Comparison of ENCODE assay signal across 8 cellular contexts in the genomic region with DNA sequence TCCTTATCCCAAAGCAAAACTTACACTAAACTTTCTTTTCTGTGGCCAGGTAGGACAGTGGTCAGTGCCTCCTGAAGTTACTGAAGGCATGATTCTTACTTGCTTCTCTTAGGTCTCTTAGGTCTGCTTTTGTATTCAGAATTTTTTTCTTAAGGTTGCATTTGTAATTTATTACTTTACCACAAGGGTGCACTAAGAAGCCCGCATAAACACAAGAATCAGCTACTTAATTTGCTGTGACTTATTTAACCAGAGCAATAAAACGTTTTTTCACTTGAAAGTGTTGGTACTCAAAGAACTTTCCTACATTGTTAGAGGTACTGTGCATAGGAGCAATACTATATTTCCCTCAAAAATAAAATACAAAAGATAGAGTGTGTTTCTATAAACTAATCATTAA.
DNase-seq lines count a peak whose midpoint lies in the region; ATAC-seq and TF ChIP-seq lines count a peak whose summit lies in the region.

No MANE protein-coding gene starts in this region.

- H3K9ac ChIP-seq in SK-N-MC (ENCODE audit: insufficient read length), result no peak overlapping the region

- DNase-seq in AG09319 (ENCODE audit: extremely low read depth, low read depth) (no peak), SK-N-MC (ENCODE audit: low read depth, low spot score) (peak; percentile 75), iPS-NIHi7 (ENCODE audit: extremely low spot score) (peak; percentile 15), DMS79 treated with DMSO at 0.1 percent for 48 hours (lab: John Stamatoyannopoulos, UW) (no peak), vagina (ENCODE audit: extremely low spot score in 2 of 2) (no peak)
- no peak for DNase-seq in activated T-cell treated with anti-CD3 and anti-CD28 coated beads, Interleukin-2, amount 50 U/mL, for 72 hours

- POLR2A ChIA-PET in HEK293 (lab: Yijun Ruan, JAX), result no interaction called here

- CTCF ChIA-PET in HEK293 (lab: Yijun Ruan, JAX), result interaction anchor here (0.6 to 3.8 kb wide), 20 partner anchors 9 to 1488 kb away, joined by 3 to 32 read pairs (median 4); no protein-coding TSS in a partner anchor

- no peaks in the 10 kb centered on the region for H3K9me3 Mint-ChIP-seq in activated T-cell treated with anti-CD3 and anti-CD28 coated beads, Interleukin-2, amount 50 U/mL, for 72 hours

- no peak overlapping the region for H3K4me3 Mint-ChIP-seq in activated T-cell treated with anti-CD3 and anti-CD28 coated beads, Interleukin-2, amount 50 U/mL, for 72 hours

- TF ChIP-seq CTCF in AG09319 (IDR thresholded peaks at IDR 0.05; ENCODE audit: low read depth, low read length), result peak; percentile 46
- no peak for TF ChIP-seq CTCF in HEK293 (tag by site-specific recombination; IDR thresholded peaks at IDR 0.05)
- TF ChIP-seq CTCF in vagina (IDR thresholded peaks at IDR 0.05), result no peak

- no peak overlapping the region for H3K4me3 ChIP-seq in HEK293 (ENCODE audit: low read depth, low read length)
- no peak overlapping the region for H3K4me3 ChIP-seq in SK-N-MC
- no peak overlapping the region for H3K4me3 ChIP-seq in vagina

- H3K27me3 ChIP-seq in vagina, result no peaks in the 10 kb centered on the region

- H3K4me1 Mint-ChIP-seq in activated T-cell treated with anti-CD3 and anti-CD28 coated beads, Interleukin-2, amount 50 U/mL, for 72 hours (ENCODE audit: low read depth), result no peaks in the 10 kb centered on the region

- H3K27ac Mint-ChIP-seq in activated T-cell treated with anti-CD3 and anti-CD28 coated beads, Interleukin-2, amount 50 U/mL, for 72 hours, result no peak overlapping the region

- no peak overlapping the region for H3K27ac ChIP-seq in HEK293 (ENCODE audit: extremely low read depth, low read depth, low read length)
- peak overlapping the region; percentile 84 for H3K27ac ChIP-seq in SK-N-MC
- H3K27ac ChIP-seq in vagina, result no peak overlapping the region

- no peak for ATAC-seq in GM19455 (IDR thresholded peaks at IDR 0.05; ENCODE audit: unreplicated experiment)
- no peak for ATAC-seq in activated T-cell treated with anti-CD3 and anti-CD28 coated beads, Interleukin-2, amount 50 U/mL, for 72 hours (replicated peaks in 1 of 2)

- peaks cover 6% of the 10 kb centered on the region for H3K27me3 Mint-ChIP-seq in activated T-cell treated with anti-CD3 and anti-CD28 coated beads, Interleukin-2, amount 50 U/mL, for 72 hours (ENCODE audit: low read depth)

- intact Hi-C loops in vagina (cut with DNase I), result loop anchor here (2.0 kb wide), 1 partner anchor 63 kb away; no protein-coding TSS in a partner anchor

- no peaks in the 10 kb centered on the region for H3K36me3 Mint-ChIP-seq in activated T-cell treated with anti-CD3 and anti-CD28 coated beads, Interleukin-2, amount 50 U/mL, for 72 hours (ENCODE audit: insufficient read depth in 2 of 2)

- no peak for TF ChIP-seq POLR2A in vagina (IDR thresholded peaks at IDR 0.05)

- H3K4me1 ChIP-seq in HEK293 (ENCODE audit: control insufficient read depth, insufficient read depth, low read length), result no peaks in the 10 kb centered on the region
- H3K4me1 ChIP-seq in vagina, result no peaks in the 10 kb centered on the region

- H3K36me3 ChIP-seq in HEK293 (ENCODE audit: control insufficient read depth in 2 of 2, insufficient read depth in 1 of 2, low read length in 2 of 2) (no peaks in the 10 kb centered on the region), SK-N-MC (ENCODE audit: insufficient read depth, low read length) (no peaks in the 10 kb centered on the region), vagina (no peaks in the 10 kb centered on the region)

- H3K9me3 ChIP-seq in HEK293 (ENCODE audit: control insufficient read depth, insufficient read depth, low read depth, low read length) (no peaks in the 10 kb centered on the region), SK-N-MC (ENCODE audit: low read depth, low read length) (no peaks in the 10 kb centered on the region; the same call in 1 of the 2 replicates), vagina (no peaks in the 10 kb centered on the region)

TF ChIP-seq in HEK293, 187 proteins besides CTCF, POLR2A, EP300 and RAD21:
- TF ChIP-seq ZNF202 (tag by site-specific recombination; IDR thresholded peaks at IDR 0.05; ENCODE audit: borderline replicate concordance) (no peak), ZNF792 (tag by site-specific recombination; IDR thresholded peaks at IDR 0.05) (no peak), ZNF600 (tag by site-specific recombination; IDR thresholded peaks at IDR 0.05) (no peak), ZNF654 (tag by site-specific recombination; IDR thresholded peaks at IDR 0.05; ENCODE audit: low read depth) (peak; percentile 37; the same call in 1 of the 2 replicates), ZNF324 (tag by site-specific recombination; IDR thresholded peaks at IDR 0.05) (no peak), ZNF664 (tag by site-specific recombination; IDR thresholded peaks at IDR 0.05) (0 out of 2 replicates have a peak, but pooled peaks have one; percentile 22)
TF ChIP-seq in HEK293: peak in this region for 2.

Comparison
In these comparisons a context has a peak if more than half of its experiments do, and no peak if none do; other contexts are left out.
1. DNase-seq: peak in SK-N-MC (single experiment) and iPS-NIHi7 (single experiment); none in AG09319 (single experiment), DMS79 treated with DMSO at 0.1 percent for 48 hours (single experiment), vagina (0 of 2) and activated T-cell treated with anti-CD3 and anti-CD28 coated beads, Interleukin-2, amount 50 U/mL, for 72 hours (0 of 2).